Comparison of ENCODE assay signal across 10 cellular contexts in the genomic region with DNA sequence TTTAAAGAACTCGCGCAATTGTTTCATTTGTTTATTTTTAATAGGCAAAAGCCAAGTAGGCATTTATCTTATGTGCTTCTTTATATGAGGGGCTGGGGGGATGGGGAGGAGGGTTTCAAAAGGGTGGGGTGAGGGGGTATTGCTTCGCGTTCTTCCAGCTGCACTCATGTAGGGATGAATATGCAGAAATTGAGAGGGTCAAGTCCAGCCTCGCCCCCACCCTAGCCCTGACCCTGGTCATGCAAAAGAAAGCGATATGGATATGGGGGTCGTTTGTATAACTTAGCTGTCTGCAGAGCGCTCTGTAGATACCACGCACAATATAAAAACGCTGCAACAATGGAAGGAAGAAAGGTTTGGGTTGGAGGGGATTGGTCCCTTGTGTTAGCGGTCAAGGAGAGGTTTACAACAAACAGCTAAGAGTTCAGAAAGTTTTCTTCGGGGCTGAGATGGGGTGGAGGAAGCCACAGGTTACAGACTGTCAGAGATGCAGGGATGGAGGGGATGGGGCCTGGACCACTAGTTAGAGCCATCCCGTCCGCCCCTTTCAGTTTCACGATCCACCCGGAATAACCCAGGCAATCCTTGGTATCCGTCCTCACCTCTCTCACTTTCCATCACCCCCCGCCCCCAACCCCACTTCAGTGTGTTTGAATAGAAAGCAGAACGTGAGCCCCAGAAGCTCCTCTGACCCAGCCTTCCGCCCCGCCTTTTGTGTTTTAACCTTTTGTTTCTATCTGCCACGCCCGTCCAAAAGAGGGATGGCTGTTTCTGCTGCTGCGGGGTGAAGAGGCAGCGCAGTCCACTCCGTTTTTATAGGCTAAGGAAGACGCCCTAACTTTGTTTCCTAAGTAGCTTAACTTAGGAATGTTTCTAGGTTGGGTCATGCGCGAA.
DNase-seq lines count a peak whose midpoint lies in the region; ATAC-seq and TF ChIP-seq lines count a peak whose summit lies in the region.
"Had no signal": no experiment of that assay in that cellular context is flagged by ENCODE, and none has a peak within 500 bp of the region (broad histone marks: within the 10 kb centered on the region; RNA-seq: fewer than 3 reads in every experiment).

No MANE protein-coding gene starts in this region.

- no peak for ATAC-seq in activated CD8-positive, alpha-beta T cell treated with anti-CD3 and anti-CD28 coated beads, Interleukin-2, amount 10 ng/mL, durations not matched to agents 7 days and 5 days

- H3F3A ChIP-seq in smooth muscle cell (ENCODE audit: low read depth) = no peaks in the 10 kb centered on the region

- H3K4me3 ChIP-seq in smooth muscle cell = peak overlapping the region; percentile 70
- no peak overlapping the region for H3K4me3 ChIP-seq in MG63

- DNase-seq in DMS153 (lab: John Stamatoyannopoulos, UW) = peak; percentile 12
- DNase-seq in DMS153 treated with DMSO at 0.1 percent for 48 hours (lab: John Stamatoyannopoulos, UW; ENCODE audit: unreplicated experiment) = no peak
- DNase-seq in activated CD8-positive, alpha-beta T cell treated with anti-CD3 and anti-CD28 coated beads, Interleukin-2, amount 10 ng/mL, durations not matched to agents 7 days and 5 days = no peak
- DNase-seq in iPS-NIHi11 (ENCODE audit: low spot score) = peak; percentile 20
- DNase-seq in smooth muscle cell (lab: John Stamatoyannopoulos, UW; ENCODE audit: unreplicated experiment) = no peak
- DNase-seq in MG63 = no peak
- no peak for DNase-seq in GM10248 (ENCODE audit: extremely low spot score)
- no peak for DNase-seq in GM19240 (ENCODE audit: insufficient read length, low spot score)
- DNase-seq: NCI-H187 had no signal

- H3K36me3 Mint-ChIP-seq in activated CD8-positive, alpha-beta T cell treated with anti-CD3 and anti-CD28 coated beads, Interleukin-2, amount 10 ng/mL, durations not matched to agents 7 days and 5 days (ENCODE audit: low read depth) = no peaks in the 10 kb centered on the region

- TF ChIP-seq CTCF in smooth muscle cell (IDR thresholded peaks at IDR 0.05; ENCODE audit: borderline replicate concordance, insufficient read depth, poor library complexity, severe bottlenecking) (no peak), GM10248 (IDR thresholded peaks at IDR 0.05; ENCODE audit: control extremely low read depth, extremely low read depth, low read depth, missing control alignments) (no peak)

- H3K27me3 ChIP-seq in smooth muscle cell (ENCODE audit: low read depth) = peaks cover 64% of the 10 kb centered on the region
- peaks cover 15% of the 10 kb centered on the region for H3K27me3 ChIP-seq in MG63

- CTCF ChIA-PET in activated CD8-positive, alpha-beta T cell treated with anti-CD3 and anti-CD28 coated beads, Interleukin-2, amount 10 ng/mL, durations not matched to agents 7 days and 5 days (lab: Charles Lee) = no interaction called here
- CTCF ChIA-PET in GM10248 (lab: Yijun Ruan, JAX) = interaction anchor here (1.2 kb wide), 1 partner anchor 10 kb away, joined by 3 read pairs; no protein-coding TSS in a partner anchor

- peaks cover 22% of the 10 kb centered on the region for H3K4me1 ChIP-seq in smooth muscle cell (ENCODE audit: low read depth)

- H2AFZ ChIP-seq in smooth muscle cell (ENCODE audit: low read depth) = peak overlapping the region; percentile 71

- peaks cover 61% of the 10 kb centered on the region for H3K27me3 Mint-ChIP-seq in activated CD8-positive, alpha-beta T cell treated with anti-CD3 and anti-CD28 coated beads, Interleukin-2, amount 10 ng/mL, durations not matched to agents 7 days and 5 days (ENCODE audit: low read depth)

- peak overlapping the region; percentile 96 for H3K4me2 ChIP-seq in smooth muscle cell

- H3K4me1 Mint-ChIP-seq in activated CD8-positive, alpha-beta T cell treated with anti-CD3 and anti-CD28 coated beads, Interleukin-2, amount 10 ng/mL, durations not matched to agents 7 days and 5 days (ENCODE audit: low read depth) = peaks cover 22% of the 10 kb centered on the region

- no peak overlapping the region for H3K27ac ChIP-seq in smooth muscle cell (ENCODE audit: low read depth)
- H3K27ac ChIP-seq: 22Rv1 had no signal

- H3K36me3 ChIP-seq in smooth muscle cell (ENCODE audit: low read depth) (no peaks in the 10 kb centered on the region), MG63 (no peaks in the 10 kb centered on the region)

- POLR2A ChIA-PET in activated CD8-positive, alpha-beta T cell treated with anti-CD3 and anti-CD28 coated beads, Interleukin-2, amount 10 ng/mL, durations not matched to agents 7 days and 5 days (lab: Charles Lee) = no interaction called here
- POLR2A ChIA-PET in GM10248 (lab: Yijun Ruan, JAX) = interaction anchor here (0.7 kb wide), 1 partner anchor 66 kb away, joined by 5 read pairs; no protein-coding TSS in a partner anchor

- H3K9me3 Mint-ChIP-seq in activated CD8-positive, alpha-beta T cell treated with anti-CD3 and anti-CD28 coated beads, Interleukin-2, amount 10 ng/mL, durations not matched to agents 7 days and 5 days (ENCODE audit: insufficient read depth) = no peaks in the 10 kb centered on the region

- H4K20me1 ChIP-seq in smooth muscle cell (ENCODE audit: low read depth) = peaks cover 4% of the 10 kb centered on the region

- no peak overlapping the region for H3K9ac ChIP-seq in smooth muscle cell (ENCODE audit: low read depth)

- no peak overlapping the region for H3K27ac Mint-ChIP-seq in activated CD8-positive, alpha-beta T cell treated with anti-CD3 and anti-CD28 coated beads, Interleukin-2, amount 10 ng/mL, durations not matched to agents 7 days and 5 days

- no peaks in the 10 kb centered on the region for H3K9me3 ChIP-seq in smooth muscle cell (replicated peaks; ENCODE audit: low read depth)
- no peaks in the 10 kb centered on the region for H3K9me3 ChIP-seq in MG63

- H3K79me2 ChIP-seq in smooth muscle cell (ENCODE audit: low read depth) = peaks cover 21% of the 10 kb centered on the region

- peak overlapping the region; percentile 25 for H3K4me3 Mint-ChIP-seq in activated CD8-positive, alpha-beta T cell treated with anti-CD3 and anti-CD28 coated beads, Interleukin-2, amount 10 ng/mL, durations not matched to agents 7 days and 5 days

- 3% methylated on average over 29 of the region's 29 CpGs for WGBS in smooth muscle cell (ENCODE audit: low lambda C conversion rate)

Comparison
In these comparisons a context has a peak if more than half of its experiments do, and no peak if none do; other contexts are left out.
1. DNase-seq: peak in DMS153 (single experiment) and iPS-NIHi11 (single experiment); none in DMS153 treated with DMSO at 0.1 percent for 48 hours (single experiment), activated CD8-positive, alpha-beta T cell treated with anti-CD3 and anti-CD28 coated beads, Interleukin-2, amount 10 ng/mL, durations not matched to agents 7 days and 5 days (single experiment), smooth muscle cell (single experiment), MG63 (single experiment), GM10248 (single experiment) and GM19240 (single experiment).